ENCODE assay signal across 26 cellular contexts in the genomic region with DNA sequence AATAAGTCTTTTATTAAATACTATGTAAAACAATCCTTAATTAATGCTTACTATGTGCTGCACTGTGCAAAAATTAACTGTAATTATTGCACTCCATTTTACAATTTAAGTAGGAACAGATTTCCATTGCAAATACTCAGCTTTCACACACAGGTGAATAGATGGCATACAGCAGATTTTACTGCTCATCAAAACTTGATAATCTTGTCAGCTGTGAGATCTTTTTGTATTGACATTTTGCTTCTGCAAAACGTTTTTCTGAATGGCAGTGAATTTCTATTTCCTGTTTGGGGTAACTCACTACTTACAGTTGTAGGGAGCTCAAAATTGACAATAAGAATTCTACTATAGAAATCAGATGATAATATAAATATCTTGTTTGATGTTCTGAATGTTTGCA.
"Had no signal": no experiment of that assay in that cellular context is flagged by ENCODE, and none has a peak within 500 bp of the region (broad histone marks: within the 10 kb centered on the region; RNA-seq: fewer than 3 reads in every experiment).

No MANE protein-coding gene starts in this region.

- DNase-seq: stimulated activated CD4-positive, alpha-beta T cell treated with anti-CD3 and anti-CD28 coated beads, Interleukin-2, amount 100 ng/mL, for 48 hours; stimulated activated CD4-positive, alpha-beta T cell treated with anti-CD3 and anti-CD28 coated beads, Interleukin-4, amount 100 ng/mL, for 1 hour; stimulated activated CD4-positive, alpha-beta T cell treated with anti-CD3 and anti-CD28 coated beads, Interleukin-4, amount 100 ng/mL, for 24 hours; stimulated activated CD4-positive, alpha-beta T cell treated with anti-CD3 and anti-CD28 coated beads, Interleukin-4, amount 100 ng/mL, for 4 hours; stimulated activated CD8-positive, alpha-beta memory T cell treated with anti-CD3 and anti-CD28 coated beads, Interleukin-4, amount 100 ng/mL, for 48 hours; stimulated activated naive B cell treated with anti-CD40 and anti-IgM and Interleukin-4, amounts not matched to agents 10 μg/mL and 1 μg/mL and 100 μg/mL, for 72 hours; stimulated activated naive CD4-positive, alpha-beta T cell; stimulated activated naive CD4-positive, alpha-beta T cell treated with Interleukin-2 at 50 U/mL for 16 hours; stimulated activated naive CD8-positive, alpha-beta T cell treated with anti-CD3 and anti-CD28 coated beads, Interleukin-15, amount 100 ng/mL, for 72 hours; stimulated activated naive CD8-positive, alpha-beta T cell treated with anti-CD3 and anti-CD28 coated beads, Interleukin-15, Interleukin-2, amounts not matched to agents 100 U/mL and 50 U/mL, for 24 hours; stomach; substantia nigra; testis; thyroid gland; tibial artery; trophoblast cell; upper lobe of left lung; upper lobe of right lung; uterus had no signal

- H3K27me3 ChIP-seq: stomach, suprapubic skin, testis, thyroid gland, tibial artery, tibial nerve, transverse colon, upper lobe of left lung, upper lobe of right lung, uterus, vagina had no signal

- H3K27ac ChIP-seq: stomach, suprapubic skin, testis, thoracic aorta, thyroid gland, tibial artery, tibial nerve, upper lobe of left lung, upper lobe of right lung, uterus, vagina had no signal

- H3K36me3 ChIP-seq: stomach, suprapubic skin, thoracic aorta, thyroid gland, tibial artery, tibial nerve, transverse colon, upper lobe of left lung, upper lobe of right lung, uterus, vagina had no signal

- H3K4me3 ChIP-seq: stomach, suprapubic skin, testis, thoracic aorta, thyroid gland, tibial artery, tibial nerve, transverse colon, upper lobe of left lung, upper lobe of right lung, uterus, vagina had no signal

- ATAC-seq: stimulated activated effector memory CD8-positive, alpha-beta T cell treated with anti-CD3 and anti-CD28 coated beads, Interleukin-12 subunit alpha, Interleukin-12 subunit beta, amount 100 ng/mL, for 72 hours; stimulated activated memory B cell treated with anti-CD40 and anti-IgM and Interleukin-4, amounts not matched to agents 10 μg/mL and 1 μg/mL and 100 μg/mL, for 72 hours; stimulated activated naive B cell treated with anti-CD40 and anti-IgM and Interleukin-4, amounts not matched to agents 10 μg/mL and 1 μg/mL and 100 μg/mL, for 72 hours; stimulated activated naive CD8-positive, alpha-beta T cell treated with anti-CD3 and anti-CD28 coated beads, Interleukin-15, amount 100 ng/mL, for 72 hours; stimulated activated naive CD8-positive, alpha-beta T cell treated with anti-CD3 and anti-CD28 coated beads, Interleukin-15, Interleukin-2, amounts not matched to agents 100 U/mL and 50 U/mL, for 24 hours; upper lobe of right lung had no signal

- H3K9me3 ChIP-seq: suprapubic skin, testis, thoracic aorta, thyroid gland, tibial artery, tibial nerve, transverse colon, upper lobe of left lung, upper lobe of right lung, uterus, vagina had no signal

- H3K4me1 ChIP-seq: stomach, suprapubic skin, testis, thyroid gland, tibial artery, tibial nerve, upper lobe of left lung, upper lobe of right lung, uterus, vagina had no signal
